In the genomic region with DNA sequence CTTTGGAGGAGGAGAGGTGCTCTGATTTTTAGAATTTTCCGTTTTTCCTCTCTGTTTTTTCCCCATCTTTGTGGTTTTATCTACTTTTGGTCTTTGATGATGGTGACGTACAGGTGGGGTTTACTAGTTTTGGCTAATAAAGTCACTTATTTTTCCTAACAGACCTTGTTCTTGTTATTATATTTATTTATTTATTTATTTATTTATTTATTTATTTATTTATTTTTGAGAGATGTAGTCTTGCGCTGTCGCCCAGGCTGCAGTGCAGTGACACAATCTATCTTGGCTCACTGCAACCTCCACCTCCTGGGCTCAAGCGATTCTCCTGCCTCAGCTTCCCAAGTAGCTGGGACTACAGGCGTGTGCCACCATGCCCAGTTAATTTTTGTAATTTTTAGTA, we compare ENCODE assay signal across 1 cellular context.
TF ChIP-seq lines count a peak whose summit lies in the region.

No MANE protein-coding gene starts in this region.

TF ChIP-seq in HEK293, 187 proteins besides CTCF, POLR2A, EP300 and RAD21 (continued from another document):
- TF ChIP-seq ZBTB21 (tag by site-specific recombination; IDR thresholded peaks at IDR 0.05) = 0 out of 2 replicates have a peak, but pooled peaks have one; percentile 22
- TF ChIP-seq ZNF433 (tag by site-specific recombination; IDR thresholded peaks at IDR 0.05; ENCODE audit: low read depth) = peak; percentile 77; the same call in 1 of the 2 replicates
- peak; percentile 65; the same call in 1 of the 2 replicates for TF ChIP-seq ZNF664 (tag by site-specific recombination; IDR thresholded peaks at IDR 0.05)
- peak; percentile 34; the same call in 1 of the 2 replicates for TF ChIP-seq ZNF580 (tag by site-specific recombination; IDR thresholded peaks at IDR 0.05)
- 0 out of 2 replicates have a peak, but pooled peaks have one; percentile 33 for TF ChIP-seq ZNF629 (tag by site-specific recombination; IDR thresholded peaks at IDR 0.05)
- TF ChIP-seq ZBTB1 (tag by site-specific recombination; IDR thresholded peaks at IDR 0.05) = 0 out of 2 replicates have a peak, but pooled peaks have one; percentile 29
- peak; percentile 59 for TF ChIP-seq ZXDB (tag by site-specific recombination; IDR thresholded peaks at IDR 0.05)
- 0 out of 2 replicates have a peak, but pooled peaks have one; percentile 60 for TF ChIP-seq ZNF530 (tag by site-specific recombination; IDR thresholded peaks at IDR 0.05; ENCODE audit: low read depth)
- TF ChIP-seq, protein P1, sequence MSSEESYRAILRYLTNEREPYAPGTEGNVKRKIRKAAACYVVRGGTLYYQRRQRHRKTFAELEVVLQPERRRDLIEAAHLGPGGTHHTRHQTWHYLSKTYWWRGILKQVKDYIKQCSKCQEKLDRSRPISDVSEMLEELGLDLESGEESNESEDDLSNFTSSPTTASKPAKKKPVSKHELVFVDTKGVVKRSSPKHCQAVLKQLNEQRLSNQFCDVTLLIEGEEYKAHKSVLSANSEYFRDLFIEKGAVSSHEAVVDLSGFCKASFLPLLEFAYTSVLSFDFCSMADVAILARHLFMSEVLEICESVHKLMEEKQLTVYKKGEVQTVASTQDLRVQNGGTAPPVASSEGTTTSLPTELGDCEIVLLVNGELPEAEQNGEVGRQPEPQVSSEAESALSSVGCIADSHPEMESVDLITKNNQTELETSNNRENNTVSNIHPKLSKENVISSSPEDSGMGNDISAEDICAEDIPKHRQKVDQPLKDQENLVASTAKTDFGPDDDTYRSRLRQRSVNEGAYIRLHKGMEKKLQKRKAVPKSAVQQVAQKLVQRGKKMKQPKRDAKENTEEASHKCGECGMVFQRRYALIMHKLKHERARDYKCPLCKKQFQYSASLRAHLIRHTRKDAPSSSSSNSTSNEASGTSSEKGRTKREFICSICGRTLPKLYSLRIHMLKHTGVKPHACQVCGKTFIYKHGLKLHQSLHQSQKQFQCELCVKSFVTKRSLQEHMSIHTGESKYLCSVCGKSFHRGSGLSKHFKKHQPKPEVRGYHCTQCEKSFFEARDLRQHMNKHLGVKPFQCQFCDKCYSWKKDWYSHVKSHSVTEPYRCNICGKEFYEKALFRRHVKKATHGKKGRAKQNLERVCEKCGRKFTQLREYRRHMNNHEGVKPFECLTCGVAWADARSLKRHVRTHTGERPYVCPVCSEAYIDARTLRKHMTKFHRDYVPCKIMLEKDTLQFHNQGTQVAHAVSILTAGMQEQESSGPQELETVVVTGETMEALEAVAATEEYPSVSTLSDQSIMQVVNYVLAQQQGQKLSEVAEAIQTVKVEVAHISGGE (tag by site-specific recombination; conservative IDR thresholded peaks at IDR 0.05; ENCODE audit: low read depth) = peak; percentile 81
- 0 out of 2 replicates have a peak, but pooled peaks have one; percentile 16 for TF ChIP-seq ZNF558 (tag by site-specific recombination; IDR thresholded peaks at IDR 0.05)
- TF ChIP-seq, protein P2, sequence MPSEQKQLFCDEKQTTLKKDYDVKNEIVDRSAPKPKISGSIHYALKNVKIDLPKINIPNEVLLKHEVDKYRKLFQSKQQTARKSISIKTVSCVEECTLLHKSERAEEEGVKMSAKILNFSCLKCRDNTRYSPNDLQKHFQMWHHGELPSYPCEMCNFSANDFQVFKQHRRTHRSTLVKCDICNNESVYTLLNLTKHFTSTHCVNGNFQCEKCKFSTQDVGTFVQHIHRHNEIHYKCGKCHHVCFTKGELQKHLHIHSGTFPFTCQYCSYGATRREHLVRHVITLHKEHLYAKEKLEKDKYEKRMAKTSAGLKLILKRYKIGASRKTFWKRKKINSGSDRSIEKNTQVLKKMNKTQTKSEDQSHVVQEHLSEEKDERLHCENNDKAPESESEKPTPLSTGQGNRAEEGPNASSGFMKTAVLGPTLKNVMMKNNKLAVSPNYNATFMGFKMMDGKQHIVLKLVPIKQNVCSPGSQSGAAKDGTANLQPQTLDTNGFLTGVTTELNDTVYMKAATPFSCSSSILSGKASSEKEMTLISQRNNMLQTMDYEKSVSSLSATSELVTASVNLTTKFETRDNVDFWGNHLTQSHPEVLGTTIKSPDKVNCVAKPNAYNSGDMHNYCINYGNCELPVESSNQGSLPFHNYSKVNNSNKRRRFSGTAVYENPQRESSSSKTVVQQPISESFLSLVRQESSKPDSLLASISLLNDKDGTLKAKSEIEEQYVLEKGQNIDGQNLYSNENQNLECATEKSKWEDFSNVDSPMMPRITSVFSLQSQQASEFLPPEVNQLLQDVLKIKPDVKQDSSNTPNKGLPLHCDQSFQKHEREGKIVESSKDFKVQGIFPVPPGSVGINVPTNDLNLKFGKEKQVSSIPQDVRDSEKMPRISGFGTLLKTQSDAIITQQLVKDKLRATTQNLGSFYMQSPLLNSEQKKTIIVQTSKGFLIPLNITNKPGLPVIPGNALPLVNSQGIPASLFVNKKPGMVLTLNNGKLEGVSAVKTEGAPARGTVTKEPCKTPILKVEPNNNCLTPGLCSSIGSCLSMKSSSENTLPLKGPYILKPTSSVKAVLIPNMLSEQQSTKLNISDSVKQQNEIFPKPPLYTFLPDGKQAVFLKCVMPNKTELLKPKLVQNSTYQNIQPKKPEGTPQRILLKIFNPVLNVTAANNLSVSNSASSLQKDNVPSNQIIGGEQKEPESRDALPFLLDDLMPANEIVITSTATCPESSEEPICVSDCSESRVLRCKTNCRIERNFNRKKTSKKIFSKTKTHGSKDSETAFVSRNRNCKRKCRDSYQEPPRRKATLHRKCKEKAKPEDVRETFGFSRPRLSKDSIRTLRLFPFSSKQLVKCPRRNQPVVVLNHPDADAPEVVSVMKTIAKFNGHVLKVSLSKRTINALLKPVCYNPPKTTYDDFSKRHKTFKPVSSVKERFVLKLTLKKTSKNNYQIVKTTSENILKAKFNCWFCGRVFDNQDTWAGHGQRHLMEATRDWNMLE (tag by site-specific recombination; conservative IDR thresholded peaks at IDR 0.05; ENCODE audit: low read depth) = peak; percentile 84
- TF ChIP-seq ZNF138 (tag by site-specific recombination; IDR thresholded peaks at IDR 0.05; ENCODE audit: borderline replicate concordance) = 0 out of 2 replicates have a peak, but pooled peaks have one; percentile 34
- TF ChIP-seq ZNF654 (tag by site-specific recombination; IDR thresholded peaks at IDR 0.05; ENCODE audit: low read depth) = peak; percentile 34; the same call in 1 of the 2 replicates
- 0 out of 2 replicates have a peak, but pooled peaks have one; percentile 11 for TF ChIP-seq SP3 (tag by site-specific recombination; IDR thresholded peaks at IDR 0.05)
- 0 out of 2 replicates have a peak, but pooled peaks have one; percentile 25 for TF ChIP-seq ZNF791 (tag by site-specific recombination; IDR thresholded peaks at IDR 0.05)
- TF ChIP-seq, protein P3, sequence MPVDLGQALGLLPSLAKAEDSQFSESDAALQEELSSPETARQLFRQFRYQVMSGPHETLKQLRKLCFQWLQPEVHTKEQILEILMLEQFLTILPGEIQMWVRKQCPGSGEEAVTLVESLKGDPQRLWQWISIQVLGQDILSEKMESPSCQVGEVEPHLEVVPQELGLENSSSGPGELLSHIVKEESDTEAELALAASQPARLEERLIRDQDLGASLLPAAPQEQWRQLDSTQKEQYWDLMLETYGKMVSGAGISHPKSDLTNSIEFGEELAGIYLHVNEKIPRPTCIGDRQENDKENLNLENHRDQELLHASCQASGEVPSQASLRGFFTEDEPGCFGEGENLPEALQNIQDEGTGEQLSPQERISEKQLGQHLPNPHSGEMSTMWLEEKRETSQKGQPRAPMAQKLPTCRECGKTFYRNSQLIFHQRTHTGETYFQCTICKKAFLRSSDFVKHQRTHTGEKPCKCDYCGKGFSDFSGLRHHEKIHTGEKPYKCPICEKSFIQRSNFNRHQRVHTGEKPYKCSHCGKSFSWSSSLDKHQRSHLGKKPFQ (tag by site-specific recombination; IDR thresholded peaks at IDR 0.05) = 0 out of 2 replicates have a peak, but pooled peaks have one; percentile 37
- TF ChIP-seq ZNF140 (tag by site-specific recombination; IDR thresholded peaks at IDR 0.05) = peak; percentile 72
- TF ChIP-seq ZNF529 (tag by site-specific recombination; IDR thresholded peaks at IDR 0.05; ENCODE audit: insufficient replicate concordance) = peak; percentile 42
- TF ChIP-seq ZNF560 (tag by site-specific recombination; IDR thresholded peaks at IDR 0.05; ENCODE audit: borderline replicate concordance) = 0 out of 2 replicates have a peak, but pooled peaks have one; percentile 25
- TF ChIP-seq ZNF426 (tag by site-specific recombination; IDR thresholded peaks at IDR 0.05) = peak; percentile 86
- TF ChIP-seq, protein P4, sequence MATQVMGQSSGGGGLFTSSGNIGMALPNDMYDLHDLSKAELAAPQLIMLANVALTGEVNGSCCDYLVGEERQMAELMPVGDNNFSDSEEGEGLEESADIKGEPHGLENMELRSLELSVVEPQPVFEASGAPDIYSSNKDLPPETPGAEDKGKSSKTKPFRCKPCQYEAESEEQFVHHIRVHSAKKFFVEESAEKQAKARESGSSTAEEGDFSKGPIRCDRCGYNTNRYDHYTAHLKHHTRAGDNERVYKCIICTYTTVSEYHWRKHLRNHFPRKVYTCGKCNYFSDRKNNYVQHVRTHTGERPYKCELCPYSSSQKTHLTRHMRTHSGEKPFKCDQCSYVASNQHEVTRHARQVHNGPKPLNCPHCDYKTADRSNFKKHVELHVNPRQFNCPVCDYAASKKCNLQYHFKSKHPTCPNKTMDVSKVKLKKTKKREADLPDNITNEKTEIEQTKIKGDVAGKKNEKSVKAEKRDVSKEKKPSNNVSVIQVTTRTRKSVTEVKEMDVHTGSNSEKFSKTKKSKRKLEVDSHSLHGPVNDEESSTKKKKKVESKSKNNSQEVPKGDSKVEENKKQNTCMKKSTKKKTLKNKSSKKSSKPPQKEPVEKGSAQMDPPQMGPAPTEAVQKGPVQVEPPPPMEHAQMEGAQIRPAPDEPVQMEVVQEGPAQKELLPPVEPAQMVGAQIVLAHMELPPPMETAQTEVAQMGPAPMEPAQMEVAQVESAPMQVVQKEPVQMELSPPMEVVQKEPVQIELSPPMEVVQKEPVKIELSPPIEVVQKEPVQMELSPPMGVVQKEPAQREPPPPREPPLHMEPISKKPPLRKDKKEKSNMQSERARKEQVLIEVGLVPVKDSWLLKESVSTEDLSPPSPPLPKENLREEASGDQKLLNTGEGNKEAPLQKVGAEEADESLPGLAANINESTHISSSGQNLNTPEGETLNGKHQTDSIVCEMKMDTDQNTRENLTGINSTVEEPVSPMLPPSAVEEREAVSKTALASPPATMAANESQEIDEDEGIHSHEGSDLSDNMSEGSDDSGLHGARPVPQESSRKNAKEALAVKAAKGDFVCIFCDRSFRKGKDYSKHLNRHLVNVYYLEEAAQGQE (tag by site-specific recombination; IDR thresholded peaks at IDR 0.05) = 0 out of 2 replicates have a peak, but pooled peaks have one; percentile 31
- TF ChIP-seq AEBP2 (tag by site-specific recombination; IDR thresholded peaks at IDR 0.05; ENCODE audit: borderline replicate concordance) = 0 out of 2 replicates have a peak, but pooled peaks have one; percentile 57
- peak; percentile 67 for TF ChIP-seq ZBTB8A (tag by site-specific recombination; IDR thresholded peaks at IDR 0.05)
- 0 out of 2 replicates have a peak, but pooled peaks have one; percentile 59 for TF ChIP-seq ZNF292 (tag by site-specific recombination; IDR thresholded peaks at IDR 0.05; ENCODE audit: borderline replicate concordance, low read depth)
